8 cellular contexts compared by ENCODE assay signal in the genomic region with DNA sequence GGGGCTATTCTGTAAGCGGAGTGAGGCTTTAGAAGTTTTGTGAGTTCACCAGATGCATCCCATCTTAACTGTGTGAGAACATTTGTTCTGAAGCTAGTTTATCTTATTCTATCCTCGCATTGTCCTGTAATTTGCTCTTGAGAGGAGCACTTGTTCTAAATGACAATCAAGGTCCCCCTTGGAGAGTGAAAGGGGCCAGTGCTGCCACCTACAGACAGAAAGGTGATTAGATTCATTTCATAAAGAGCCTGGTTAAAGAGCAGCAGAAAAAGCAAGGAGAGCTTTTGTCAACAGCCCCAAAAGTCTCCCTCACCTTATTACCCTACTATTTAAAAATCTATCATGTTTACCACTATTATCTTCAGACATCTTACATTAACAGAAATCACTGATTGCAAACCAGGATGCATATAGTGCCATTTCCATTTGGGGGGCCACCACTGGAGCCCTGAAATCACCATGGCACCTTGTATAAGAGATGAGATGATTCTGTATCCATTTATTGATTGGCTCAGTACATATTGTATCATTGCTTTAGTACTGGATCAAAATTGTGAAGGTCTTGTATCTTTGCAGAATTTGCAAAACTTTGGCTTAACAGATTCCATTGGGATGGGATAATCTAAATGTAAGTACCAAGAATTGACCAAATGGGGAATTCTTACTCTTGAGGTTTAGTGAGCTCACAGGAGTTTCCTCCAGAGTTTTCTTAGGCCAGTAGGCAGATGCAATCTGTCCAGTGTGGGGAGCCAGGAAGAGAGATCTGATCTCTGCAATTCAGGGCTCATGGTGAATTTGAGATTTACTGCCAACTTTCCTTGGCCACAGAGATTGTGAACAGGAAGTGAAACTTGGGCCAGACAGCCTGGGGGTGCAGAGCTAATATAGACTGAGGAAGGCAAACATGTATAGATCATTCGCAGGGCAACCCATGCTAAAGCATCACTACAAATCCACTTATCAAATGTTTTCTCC.
DNase-seq lines count a peak whose midpoint lies in the region; ATAC-seq and TF ChIP-seq lines count a peak whose summit lies in the region.
"Had no signal": no experiment of that assay in that cellular context is flagged by ENCODE, and none has a peak within 500 bp of the region (broad histone marks: within the 10 kb centered on the region; RNA-seq: fewer than 3 reads in every experiment).

No MANE protein-coding gene starts in this region.

- H3K18ac ChIP-seq in mesenchymal stem cell (ENCODE audit: low read depth in 1 of 2, low read length in 2 of 2) = no peak overlapping the region

- H3K9me3 ChIP-seq in Peyer's patch (no peaks in the 10 kb centered on the region), endodermal cell (ENCODE audit: control insufficient read depth, low read length) (no peaks in the 10 kb centered on the region), mesenchymal stem cell (ENCODE audit: control insufficient read depth, low read length) (no peaks in the 10 kb centered on the region)

- no peak overlapping the region for H2AK5ac ChIP-seq in mesenchymal stem cell (ENCODE audit: low read length, severe bottlenecking)

- no peak overlapping the region for H4K91ac ChIP-seq in mesenchymal stem cell (ENCODE audit: low read length)

- no peak overlapping the region for H4K8ac ChIP-seq in mesenchymal stem cell (ENCODE audit: low read length)

- H3K4me3 ChIP-seq in Peyer's patch = no peak overlapping the region
- H3K4me3 ChIP-seq in endodermal cell (ENCODE audit: low read length) = no peak overlapping the region
- H3K4me3 ChIP-seq in mesenchymal stem cell (ENCODE audit: insufficient read depth in 1 of 2, low read depth in 1 of 2, low read length in 2 of 2) = no peak overlapping the region

- H3K27ac ChIP-seq in Peyer's patch = no peak overlapping the region
- no peak overlapping the region for H3K27ac ChIP-seq in endodermal cell (ENCODE audit: low read depth, low read length)
- H3K27ac ChIP-seq in mesenchymal stem cell (ENCODE audit: low read length, poor library complexity, severe bottlenecking) = no peak overlapping the region

- no peak overlapping the region for H3K23ac ChIP-seq in mesenchymal stem cell (ENCODE audit: low read length in 2 of 2)

- H3K27ac Mint-ChIP-seq in endodermal cell = no peak overlapping the region
- H3K27ac Mint-ChIP-seq: stimulated activated effector memory CD8-positive, alpha-beta T cell treated with anti-CD3 and anti-CD28 coated beads, Interleukin-12 subunit alpha, Interleukin-12 subunit beta, amount 100 ng/mL, for 72 hours had no signal

- H3K4ac ChIP-seq in mesenchymal stem cell (ENCODE audit: low read depth in 1 of 2, low read length in 2 of 2) = no peak overlapping the region

- H3K27me3 ChIP-seq in Peyer's patch (no peaks in the 10 kb centered on the region), endodermal cell (ENCODE audit: control insufficient read depth, insufficient read depth, low read length, poor library complexity, severe bottlenecking) (peaks cover 16% of the 10 kb centered on the region), mesenchymal stem cell (ENCODE audit: control insufficient read depth in 1 of 2, insufficient read depth in 1 of 2, low read length in 2 of 2) (peaks cover 5 to 59% of the 10 kb centered on the region in 2 experiments)

- H3K4me1 Mint-ChIP-seq in endodermal cell = peaks cover 26% of the 10 kb centered on the region
- H3K4me1 Mint-ChIP-seq: stimulated activated effector memory CD8-positive, alpha-beta T cell treated with anti-CD3 and anti-CD28 coated beads, Interleukin-12 subunit alpha, Interleukin-12 subunit beta, amount 100 ng/mL, for 72 hours had no signal

- no peak overlapping the region for H2BK12ac ChIP-seq in mesenchymal stem cell (ENCODE audit: low read length in 2 of 2)

- H3K36me3 Mint-ChIP-seq in endodermal cell (ENCODE audit: low read depth) = no peaks in the 10 kb centered on the region
- H3K36me3 Mint-ChIP-seq: stimulated activated effector memory CD8-positive, alpha-beta T cell treated with anti-CD3 and anti-CD28 coated beads, Interleukin-12 subunit alpha, Interleukin-12 subunit beta, amount 100 ng/mL, for 72 hours had no signal

- no peaks in the 10 kb centered on the region for H3K9me3 Mint-ChIP-seq in endodermal cell
- H3K9me3 Mint-ChIP-seq: stimulated activated effector memory CD8-positive, alpha-beta T cell treated with anti-CD3 and anti-CD28 coated beads, Interleukin-12 subunit alpha, Interleukin-12 subunit beta, amount 100 ng/mL, for 72 hours had no signal

- H3K4me1 ChIP-seq in Peyer's patch (peaks cover 0 to 4% (median 0%) of the 10 kb centered on the region in 4 donors), endodermal cell (ENCODE audit: control insufficient read depth, insufficient read depth, low read length) (peaks cover 6% of the 10 kb centered on the region), mesenchymal stem cell (ENCODE audit: control insufficient read depth, insufficient read depth, low read depth, low read length) (no peaks in the 10 kb centered on the region)

- peak in 4 of 6 experiments; percentile 49 to 78 (median 76) for TF ChIP-seq CTCF in Peyer's patch (IDR thresholded peaks at IDR 0.05)
- peak; percentile 88 for TF ChIP-seq CTCF in endodermal cell (conservative IDR thresholded peaks at IDR 0.05)

- H2AFZ ChIP-seq in mesenchymal stem cell (ENCODE audit: low read depth, low read length) = no peak overlapping the region

- H3K36me3 ChIP-seq in Peyer's patch (no peaks in the 10 kb centered on the region), endodermal cell (ENCODE audit: control insufficient read depth, insufficient read depth, low read length) (no peaks in the 10 kb centered on the region), mesenchymal stem cell (ENCODE audit: control insufficient read depth in 1 of 2, insufficient read depth in 2 of 2, low read depth in 1 of 2, low read length in 2 of 2) (no peaks in the 10 kb centered on the region)

- no peak overlapping the region for H3K14ac ChIP-seq in mesenchymal stem cell (ENCODE audit: low read length in 2 of 2)

- no peak overlapping the region for H2BK15ac ChIP-seq in mesenchymal stem cell (ENCODE audit: low read depth, poor library complexity, severe bottlenecking)

- H3K27me3 Mint-ChIP-seq in endodermal cell (ENCODE audit: insufficient read depth) = peaks cover 12% of the 10 kb centered on the region

- ATAC-seq in GM21390 (IDR thresholded peaks at IDR 0.05; ENCODE audit: unreplicated experiment) = peak; percentile 63
- ATAC-seq in HG03025 (IDR thresholded peaks at IDR 0.05; ENCODE audit: low FRiP score, unreplicated experiment) = no peak
- ATAC-seq: stimulated activated effector memory CD8-positive, alpha-beta T cell treated with anti-CD3 and anti-CD28 coated beads, Interleukin-12 subunit alpha, Interleukin-12 subunit beta, amount 100 ng/mL, for 72 hours had no signal

- H2BK120ac ChIP-seq in mesenchymal stem cell (ENCODE audit: low read depth, low read length) = no peak overlapping the region

- DNase-seq in ELF-1 (ENCODE audit: low read depth, low spot score) = peak; percentile 75
- DNase-seq in KG1 (lab: John Stamatoyannopoulos, UW) = peak; percentile 2
- DNase-seq in Peyer's patch = peak in 1 of 3 donors; percentile 78
- peak; percentile 90 for DNase-seq in endodermal cell
- DNase-seq in mesenchymal stem cell = peak; percentile 38

- H3K9ac ChIP-seq in endodermal cell (ENCODE audit: extremely low read depth, low read length, poor library complexity, severe bottlenecking) = no peak overlapping the region
- no peak overlapping the region for H3K9ac ChIP-seq in mesenchymal stem cell (ENCODE audit: low read length)

- WGBS in endodermal cell (ENCODE audit: insufficient coverage in 1 of 2, insufficient read length in 1 of 2), 2 experiments = 56 to 85% methylated on average over 1 to 3 of the region's 3 CpGs
- 66% methylated on average over 3 of the region's 3 CpGs for WGBS in mesenchymal stem cell

- H3K4me2 ChIP-seq in mesenchymal stem cell (ENCODE audit: low read length, poor library complexity, severe bottlenecking) = no peak overlapping the region

- no peaks in the 10 kb centered on the region for H3K79me1 ChIP-seq in mesenchymal stem cell (replicated peaks; ENCODE audit: low read length, poor library complexity, severe bottlenecking)

- no peak for TF ChIP-seq POLR2A in Peyer's patch (IDR thresholded peaks at IDR 0.05)

- H2BK5ac ChIP-seq in mesenchymal stem cell (ENCODE audit: low read depth, low read length, poor library complexity, severe bottlenecking) = no peak overlapping the region

- no peak overlapping the region for H3K4me3 Mint-ChIP-seq in endodermal cell
- H3K4me3 Mint-ChIP-seq: stimulated activated effector memory CD8-positive, alpha-beta T cell treated with anti-CD3 and anti-CD28 coated beads, Interleukin-12 subunit alpha, Interleukin-12 subunit beta, amount 100 ng/mL, for 72 hours had no signal
